7 cellular contexts compared by ENCODE assay signal in the genomic region with DNA sequence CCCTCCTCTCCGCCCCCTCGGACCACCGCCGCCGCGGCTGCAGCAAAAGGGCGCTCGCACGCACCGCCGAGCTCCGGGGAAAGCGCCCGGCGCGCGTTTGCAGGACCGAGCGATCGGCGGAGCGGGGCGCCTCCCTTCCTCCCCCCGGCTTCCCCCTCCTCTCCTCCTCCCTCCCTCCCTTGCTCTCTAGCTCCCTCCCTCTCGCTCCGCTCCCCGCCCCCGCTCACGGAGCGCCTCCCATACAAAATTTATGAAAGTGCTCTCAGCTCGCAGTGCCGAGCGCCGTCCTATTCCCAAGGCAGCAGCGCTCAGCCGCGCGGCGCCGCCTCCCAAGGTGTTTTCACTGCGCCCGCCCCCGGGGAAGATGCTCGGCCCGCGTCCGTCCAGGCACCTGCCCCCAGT.
DNase-seq lines count a peak whose midpoint lies in the region; ATAC-seq and TF ChIP-seq lines count a peak whose summit lies in the region.

A gene with protein sequence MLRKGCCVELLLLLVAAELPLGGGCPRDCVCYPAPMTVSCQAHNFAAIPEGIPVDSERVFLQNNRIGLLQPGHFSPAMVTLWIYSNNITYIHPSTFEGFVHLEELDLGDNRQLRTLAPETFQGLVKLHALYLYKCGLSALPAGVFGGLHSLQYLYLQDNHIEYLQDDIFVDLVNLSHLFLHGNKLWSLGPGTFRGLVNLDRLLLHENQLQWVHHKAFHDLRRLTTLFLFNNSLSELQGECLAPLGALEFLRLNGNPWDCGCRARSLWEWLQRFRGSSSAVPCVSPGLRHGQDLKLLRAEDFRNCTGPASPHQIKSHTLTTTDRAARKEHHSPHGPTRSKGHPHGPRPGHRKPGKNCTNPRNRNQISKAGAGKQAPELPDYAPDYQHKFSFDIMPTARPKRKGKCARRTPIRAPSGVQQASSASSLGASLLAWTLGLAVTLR (minus strand): TSS at position 115 of the 402 bp plus-strand sequence. CDS start 469 bp downstream, outside the sequence.

- no peak for ATAC-seq in HG03520 (IDR thresholded peaks at IDR 0.05; ENCODE audit: unreplicated experiment)

- no peak within 1 kb of the TSS for H3K9ac ChIP-seq in stomach smooth muscle (ENCODE audit: low read length in 2 of 2)

- H3K27ac ChIP-seq in muscle layer of duodenum (ENCODE audit: low read length) (no peak within 1 kb of the TSS), stomach smooth muscle (ENCODE audit: low read length) (no peak within 1 kb of the TSS)

- H3K4me1 ChIP-seq in muscle layer of duodenum (ENCODE audit: control insufficient read depth in 1 of 2, insufficient read depth in 2 of 2, low read length in 2 of 2) (peaks cover 0 to 30% of the 10 kb centered on the region in 2 donors), stomach smooth muscle (ENCODE audit: control insufficient read depth, insufficient read depth, low read length) (peaks cover 37% of the 10 kb centered on the region)

- peaks cover 10% of the 10 kb centered on the region for H3K27me3 ChIP-seq in muscle layer of duodenum (ENCODE audit: low read depth, low read length)
- peaks cover 36 to 51% of the 10 kb centered on the region in 2 donors for H3K27me3 ChIP-seq in stomach smooth muscle (ENCODE audit: control insufficient read depth in 1 of 2, insufficient read depth in 2 of 2, low read length in 2 of 2)

- in situ Hi-C loops in GM13976 (cut with MboI; ENCODE audit: low sequenced_read_pairs, unreplicated experiment): loop anchor here (25.0 kb wide), 1 partner anchor 313 kb away; the partner anchor contains the start of genes TLCD2 and WDR81

- H3K36me3 ChIP-seq in muscle layer of duodenum (ENCODE audit: control insufficient read depth in 1 of 2, insufficient read depth in 2 of 2, low read length in 2 of 2) (no peaks in the 10 kb centered on the region), stomach smooth muscle (ENCODE audit: control insufficient read depth in 2 of 2, insufficient read depth in 2 of 2, low read length in 2 of 2) (no peaks in the 10 kb centered on the region)

- no peaks in the 10 kb centered on the region for H3K9me3 ChIP-seq in muscle layer of duodenum (ENCODE audit: control insufficient read depth in 1 of 2, low read length in 2 of 2)
- no peaks in the 10 kb centered on the region for H3K9me3 ChIP-seq in stomach smooth muscle (ENCODE audit: control insufficient read depth in 2 of 2, low read length in 2 of 2)

- peak within 1 kb of the TSS; percentile 66 for H3K4me3 ChIP-seq in epithelial cell of esophagus (ENCODE audit: low read length)
- H3K4me3 ChIP-seq in muscle layer of duodenum (ENCODE audit: low read depth in 1 of 2, low read length in 2 of 2): peak within 1 kb of the TSS; percentile 33 to 73
- peak within 1 kb of the TSS; percentile 53 to 68 for H3K4me3 ChIP-seq in stomach smooth muscle (ENCODE audit: low read length in 2 of 2)

- peak; percentile 78 for DNase-seq in GM13976 (ENCODE audit: low spot score)
- DNase-seq in NCI-H526 (lab: John Stamatoyannopoulos, UW): peak; percentile 26 to 66
- DNase-seq in activated T-cell treated with anti-CD3 and anti-CD28 coated beads for 4 hours: peak; percentile 66
- peak; percentile 89 for DNase-seq in epithelial cell of esophagus (ENCODE audit: low read depth)

- no peak for TF ChIP-seq CTCF in GM13976 (IDR thresholded peaks at IDR 0.05; ENCODE audit: borderline replicate concordance, control extremely low read depth, extremely low read depth, insufficient read depth, missing control alignments)
- peak; percentile 4 for TF ChIP-seq CTCF in epithelial cell of esophagus (IDR thresholded peaks at IDR 0.05; ENCODE audit: insufficient read depth, low read depth, low read length, missing control alignments)
